Comparison of ENCODE assay signal across 8 cellular contexts in genomic region chrX:123422875-123423274, GRCh38.
DNase-seq lines count a peak whose midpoint lies in the region; ATAC-seq, FAIRE-seq and TF ChIP-seq lines count a peak whose summit lies in the region.

No MANE protein-coding gene starts in this region.

- no peaks in the 10 kb centered on the region for H3K9me2 ChIP-seq in neural cell (ENCODE audit: insufficient read depth, low read length)

- no peak overlapping the region for H3K4me3 Mint-ChIP-seq in chondrocyte (ENCODE audit: unreplicated experiment)

- no peaks in the 10 kb centered on the region for H3K36me3 ChIP-seq in neural cell (ENCODE audit: insufficient read depth, low read length)

- H3K4me2 ChIP-seq in neural cell (ENCODE audit: low read length) = no peak overlapping the region

- no peaks in the 10 kb centered on the region for H3K9me3 ChIP-seq in neural cell (ENCODE audit: low read length)

- peaks cover 4% of the 10 kb centered on the region for H3K9me3 Mint-ChIP-seq in chondrocyte (ENCODE audit: low read depth)

- peak; percentile 51; the same call in 1 of the 2 replicates for TF ChIP-seq CTCF in GM12874 (IDR thresholded peaks at IDR 0.05; ENCODE audit: insufficient read depth, low read depth, low read length)
- TF ChIP-seq CTCF in LNCaP clone FGC (IDR thresholded peaks at IDR 0.05; ENCODE audit: control insufficient read depth, extremely low read depth, insufficient read depth) = peak; percentile 65
- TF ChIP-seq CTCF in chondrocyte (IDR thresholded peaks at IDR 0.05) = peak; percentile 73
- TF ChIP-seq CTCF in neural cell (IDR thresholded peaks at IDR 0.05; ENCODE audit: poor library complexity, severe bottlenecking) = peak; percentile 47

- H3K36me3 Mint-ChIP-seq in chondrocyte (ENCODE audit: low read depth) = no peaks in the 10 kb centered on the region

- peak; percentile 57 for TF ChIP-seq RAD21 in neural cell (conservative IDR thresholded peaks at IDR 0.05)

- no peak overlapping the region for H3K27ac Mint-ChIP-seq in chondrocyte (ENCODE audit: unreplicated experiment)

- H3K27me3 ChIP-seq in neural cell (ENCODE audit: insufficient read depth, low read depth, low read length) = no peaks in the 10 kb centered on the region

- H3F3A ChIP-seq in neural cell (ENCODE audit: insufficient read depth, low read length, poor library complexity, severe bottlenecking) = no peaks in the 10 kb centered on the region

- DNase-seq in LNCaP clone FGC (ENCODE audit: low read depth) (no peak), chondrocyte (ENCODE audit: low spot score) (no peak), HTR-8/SVneo (ENCODE audit: insufficient read length, low spot score) (no peak), NCI-H446 (lab: John Stamatoyannopoulos, UW) (no peak)

- H3K4me3 ChIP-seq in LNCaP clone FGC (ENCODE audit: low read depth, low read length) (no peak overlapping the region), neural cell (ENCODE audit: low read length) (no peak overlapping the region)

- no peak overlapping the region for H3K9ac ChIP-seq in neural cell (ENCODE audit: low read length)

- TF ChIP-seq EP300 in neural cell (conservative IDR thresholded peaks at IDR 0.05; ENCODE audit: poor library complexity, severe bottlenecking) = no peak

- no peaks in the 10 kb centered on the region for H3K79me2 ChIP-seq in neural cell (replicated peaks; ENCODE audit: insufficient read depth, low read length)

- no peak for FAIRE-seq in HTR-8/SVneo (lab: Jason Lieb, UNC)

- H3K27ac ChIP-seq in neural cell (ENCODE audit: low read length) = no peak overlapping the region

- no peak for ATAC-seq in HG03045 (IDR thresholded peaks at IDR 0.05; ENCODE audit: unreplicated experiment)
- ATAC-seq in HG03095 (IDR thresholded peaks at IDR 0.05; ENCODE audit: unreplicated experiment) = no peak

- H4K20me1 ChIP-seq in neural cell (ENCODE audit: insufficient read depth) = no peaks in the 10 kb centered on the region

- no peaks in the 10 kb centered on the region for H3K27me3 Mint-ChIP-seq in chondrocyte (ENCODE audit: low read depth)

- H2AFZ ChIP-seq in neural cell (ENCODE audit: low read depth, low read length) = no peak overlapping the region

- peaks cover 4% of the 10 kb centered on the region for H3K4me1 Mint-ChIP-seq in chondrocyte (ENCODE audit: low read depth)

TF ChIP-seq in neural cell, 6 proteins besides CTCF, POLR2A, EP300 and RAD21:
- TF ChIP-seq REST (IDR thresholded peaks at IDR 0.05; ENCODE audit: borderline replicate concordance) (no peak), SMC3 (conservative IDR thresholded peaks at IDR 0.05; ENCODE audit: poor library complexity) (peak; percentile 40)
